In genomic region chr7:3591150-3591549, GRCh38 we compare ENCODE assay signal across 17 cellular contexts.
"Had no signal": no experiment of that assay in that cellular context is flagged by ENCODE, and none has a peak within 500 bp of the region (broad histone marks: within the 10 kb centered on the region; RNA-seq: fewer than 3 reads in every experiment).

No MANE protein-coding gene starts in this region.

- H3K36me3 Mint-ChIP-seq: mesothelial cell of epicardium; natural killer cell treated with Interleukin-12 subunit alpha and Interleukin-12 subunit beta and Interleukin-15 and Interleukin-18, amount 100 ng/mL, for 72 hours had no signal

- H3K27ac ChIP-seq: colonic mucosa, heart left ventricle, right atrium auricular region, stomach, thoracic aorta, transverse colon had no signal

- DNase-seq: colonic mucosa; dermis blood vessel endothelial cell; effector CD4-positive, alpha-beta T cell; foreskin melanocyte; heart left ventricle; hippocampal formation; small intestine; stimulated activated CD4-positive, alpha-beta T cell treated with anti-CD3 and anti-CD28 coated beads, Interleukin-12 subunit alpha, Interleukin-12 subunit beta, amount 100 ng/mL, for 4 hours; stimulated activated naive CD4-positive, alpha-beta T cell; stomach; substantia nigra; transverse colon had no signal

- H3K4me3 ChIP-seq: colonic mucosa, heart left ventricle, right atrium auricular region, stomach, thoracic aorta, transverse colon had no signal

- H3K27me3 ChIP-seq: colonic mucosa, heart left ventricle, right atrium auricular region, stomach, transverse colon had no signal

- H3K9me3 ChIP-seq: colonic mucosa, heart left ventricle, right atrium auricular region, stomach, thoracic aorta, transverse colon had no signal

- H3K9me3 Mint-ChIP-seq: mesothelial cell of epicardium; natural killer cell treated with Interleukin-12 subunit alpha and Interleukin-12 subunit beta and Interleukin-15 and Interleukin-18, amount 100 ng/mL, for 72 hours had no signal

- FAIRE-seq: small intestine, urothelium cell line had no signal

- H3K36me3 ChIP-seq: colonic mucosa, heart left ventricle, right atrium auricular region, stomach, thoracic aorta, transverse colon had no signal

- H3K4me3 Mint-ChIP-seq: mesothelial cell of epicardium; natural killer cell treated with Interleukin-12 subunit alpha and Interleukin-12 subunit beta and Interleukin-15 and Interleukin-18, amount 100 ng/mL, for 72 hours had no signal

- H3K27ac Mint-ChIP-seq: mesothelial cell of epicardium; natural killer cell treated with Interleukin-12 subunit alpha and Interleukin-12 subunit beta and Interleukin-15 and Interleukin-18, amount 100 ng/mL, for 72 hours had no signal

- H3K4me1 ChIP-seq: colonic mucosa, heart left ventricle, right atrium auricular region had no signal
